Comparison of ENCODE assay signal across 8 cellular contexts in genomic region chr12:98725481-98726247, GRCh38.
DNase-seq lines count a peak whose midpoint lies in the region; ATAC-seq, FAIRE-seq and TF ChIP-seq lines count a peak whose summit lies in the region.

No MANE protein-coding gene starts in this region.

- DNase-seq in NCI-H524 (lab: John Stamatoyannopoulos, UW) = peak; percentile 20 to 40
- no peak for DNase-seq in NCI-H524 treated with DMSO at 0.1 percent for 48 hours (lab: John Stamatoyannopoulos, UW)
- DNase-seq in RCC 7860 (ENCODE audit: low spot score) = peak; percentile 13
- peak; percentile 46 to 64 for DNase-seq in T47D (ENCODE audit: low read depth in 1 of 2, low spot score in 1 of 2)
- no peak for DNase-seq in left lobe of liver (ENCODE audit: low spot score)
- DNase-seq in type B pancreatic cell (ENCODE audit: extremely low spot score, unreplicated experiment) = no peak

- H3K27ac Mint-ChIP-seq in type B pancreatic cell = no peak overlapping the region

- H3K9me3 Mint-ChIP-seq in type B pancreatic cell = no peaks in the 10 kb centered on the region

- peak; percentile 90 for ATAC-seq in GM21360 (IDR thresholded peaks at IDR 0.05; ENCODE audit: unreplicated experiment)
- peak; percentile 75 for ATAC-seq in HG03565 (IDR thresholded peaks at IDR 0.05; ENCODE audit: unreplicated experiment)
- peak; percentile 89 for ATAC-seq in left lobe of liver

- no peaks in the 10 kb centered on the region for H3K4me1 Mint-ChIP-seq in type B pancreatic cell (ENCODE audit: unreplicated experiment)

- peaks cover 23% of the 10 kb centered on the region for H3K36me3 Mint-ChIP-seq in type B pancreatic cell

- in situ Hi-C loops in T47D (cut with HindIII; ENCODE audit: low pct_unique_long_range_greater_than_20kb, low sequenced_read_pairs) = no loop called here

- H3K4me3 Mint-ChIP-seq in type B pancreatic cell = no peak overlapping the region

- H3K27me3 Mint-ChIP-seq in type B pancreatic cell = no peaks in the 10 kb centered on the region

- peak; percentile 73 for TF ChIP-seq CTCF in type B pancreatic cell (conservative IDR thresholded peaks at IDR 0.05)

- no peak for FAIRE-seq in RCC 7860 (lab: Jason Lieb, UNC)

Comparison
In these comparisons a context has a peak if more than half of its experiments do, and no peak if none do; other contexts are left out.
1. DNase-seq: peak in NCI-H524 (2 of 2), RCC 7860 (single experiment) and T47D (2 of 2); none in NCI-H524 treated with DMSO at 0.1 percent for 48 hours (single experiment), left lobe of liver (single experiment) and type B pancreatic cell (single experiment).
2. Peak in every context shown above with its lines, with median percentiles within 50 percentile points of each other: ATAC-seq.